Comparison of ENCODE assay signal across 8 cellular contexts in the genomic region with DNA sequence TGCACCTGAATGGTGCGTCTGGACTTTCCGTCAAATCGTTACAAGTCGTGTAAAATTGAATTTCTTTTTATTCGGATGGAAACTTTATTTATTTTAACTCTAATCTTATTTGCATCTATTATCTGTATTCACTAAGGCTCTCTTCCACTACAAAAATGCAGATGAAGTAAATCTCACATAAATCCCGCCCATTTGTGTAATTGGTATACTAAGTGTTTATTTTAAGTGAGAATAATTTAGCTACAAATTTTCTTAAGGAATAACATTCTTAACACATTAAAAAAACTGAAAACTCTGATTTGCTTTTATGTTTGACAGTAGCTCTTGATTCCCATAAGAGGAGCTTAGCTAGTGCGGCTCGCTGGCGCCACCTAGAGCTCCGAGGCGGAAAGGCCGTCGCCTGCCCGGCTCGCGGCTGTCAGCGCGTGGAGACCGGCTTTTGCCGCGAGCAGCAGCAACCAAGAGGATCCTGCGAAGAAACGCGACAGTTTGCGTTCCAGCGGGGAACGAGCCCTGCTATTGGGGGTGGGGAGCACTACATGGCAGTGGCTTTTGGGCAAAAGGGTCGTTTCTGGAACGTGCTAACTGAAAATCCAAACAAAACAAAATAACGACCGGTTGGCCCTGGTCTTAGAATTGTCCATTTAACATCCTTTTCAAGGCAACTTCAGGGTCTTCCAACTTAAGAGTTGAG. TPM values are rescaled to one million over a fixed set of nuclear protein-coding genes. Genes with fewer than 3 reads are reported as not detected.
DNase-seq lines count a peak whose midpoint lies in the region; ATAC-seq and TF ChIP-seq lines count a peak whose summit lies in the region.

No MANE protein-coding gene starts in this region.

- H4K20me1 ChIP-seq in MM.1S (ENCODE audit: insufficient read depth, low read length), result no peaks in the 10 kb centered on the region

- peaks cover 46% of the 10 kb centered on the region for H3K27me3 ChIP-seq in MM.1S (replicated peaks; ENCODE audit: insufficient read depth, low read length)
- H3K27me3 ChIP-seq in adrenal gland, result peaks cover 86% of the 10 kb centered on the region
- H3K27me3 ChIP-seq in left ventricle myocardium inferior (ENCODE audit: low read depth), result peaks cover 96% of the 10 kb centered on the region

- H3K4me1 ChIP-seq in MM.1S (ENCODE audit: low read length), result peaks cover 7% of the 10 kb centered on the region
- peaks cover 6 to 35% of the 10 kb centered on the region in 2 donors for H3K4me1 ChIP-seq in adrenal gland (replicated peaks in 1 of 2)
- H3K4me1 ChIP-seq in left ventricle myocardium inferior, result peaks cover 55% of the 10 kb centered on the region

- peak overlapping the region; percentile 100 for H3K4me2 ChIP-seq in MM.1S (ENCODE audit: low read depth, low read length)

- H3K9me3 ChIP-seq in MM.1S (replicated peaks; ENCODE audit: insufficient read depth, low read length), result no peaks in the 10 kb centered on the region
- peaks cover 0 to 5% (median 0%) of the 10 kb centered on the region in 3 donors for H3K9me3 ChIP-seq in adrenal gland (replicated peaks in 1 of 3)
- no peaks in the 10 kb centered on the region for H3K9me3 ChIP-seq in left ventricle myocardium inferior (replicated peaks)

- H3F3A ChIP-seq in MM.1S (ENCODE audit: insufficient read depth, low read length), result peaks cover 17% of the 10 kb centered on the region

- intact Hi-C loops in adrenal gland (cut with DNase I) (loop anchor here (5.0 to 10.0 kb wide), 4 partner anchors 187 to 947 kb away; no protein-coding TSS in a partner anchor), left ventricle myocardium inferior (cut with micrococcal nuclease) (no loop called here)

- H3K9ac ChIP-seq in MM.1S (ENCODE audit: low read length), result no peak overlapping the region

- no peaks in the 10 kb centered on the region for H3K79me2 ChIP-seq in MM.1S (ENCODE audit: low read length)

- H3K9me2 ChIP-seq in MM.1S (replicated peaks; ENCODE audit: insufficient read depth, low read length), result no peaks in the 10 kb centered on the region

- peak overlapping the region; percentile 63 for H2AFZ ChIP-seq in MM.1S (ENCODE audit: low read length)

- TF ChIP-seq CTCF in MM.1S (IDR thresholded peaks at IDR 0.05; ENCODE audit: low read length) (peak; percentile 98), adrenal gland (IDR thresholded peaks at IDR 0.05) (peak; percentile 88 to 99 (median 93)), left ventricle myocardium inferior (IDR thresholded peaks at IDR 0.05; ENCODE audit: borderline replicate concordance) (peak; percentile 98)

- peak; percentile 69 for DNase-seq in COLO829 (ENCODE audit: low spot score)
- DNase-seq in MM.1S, result peak; percentile 89
- DNase-seq in T-helper 1 cell, result peak; percentile 63 to 86 (median 81)
- DNase-seq in adrenal gland, result peak; percentile 74 to 95 (median 87)
- peak; percentile 87 for DNase-seq in left ventricle myocardium inferior
- DNase-seq in retina, result peak; percentile 97
- DNase-seq in GM19240 (ENCODE audit: insufficient read length, low spot score), result no peak

- H3K27ac ChIP-seq in MM.1S (ENCODE audit: low read length) (no peak overlapping the region), adrenal gland (no peak overlapping the region), left ventricle myocardium inferior (replicated peaks) (no peak overlapping the region)

- 1 to 2% (median 1%) methylated on average over 30 to 31 of the region's 31 CpGs for WGBS in adrenal gland, 4 donors

- no peak for TF ChIP-seq POLR2A in adrenal gland (IDR thresholded peaks at IDR 0.05)

- ATAC-seq in GM21515 (IDR thresholded peaks at IDR 0.05; ENCODE audit: unreplicated experiment), result peak; percentile 50

- H3K36me3 ChIP-seq in MM.1S (replicated peaks; ENCODE audit: insufficient read depth, low read length) (no peaks in the 10 kb centered on the region), adrenal gland (replicated peaks in 1 of 2) (no peaks in the 10 kb centered on the region), left ventricle myocardium inferior (no peaks in the 10 kb centered on the region)

- H3K4me3 ChIP-seq in MM.1S (ENCODE audit: low read length), result peak overlapping the region; percentile 61
- no peak overlapping the region for H3K4me3 ChIP-seq in adrenal gland
- H3K4me3 ChIP-seq in left ventricle myocardium inferior, result peak overlapping the region; percentile 33

RNA-seq across cellular contexts. Expression of a gene that starts 6.7 kb away (rescaled TPM):
- total RNA-seq in adrenal gland (not detected), left ventricle myocardium inferior (not detected)
- polyA plus RNA-seq in adrenal gland, result not detected

RNA-seq across cellular contexts. Expression of a gene that starts 54.1 kb away (rescaled TPM):
- total RNA-seq in adrenal gland (10 to 100 TPM; 17.6 to 60.6 (median 29.8) TPM), left ventricle myocardium inferior (47.6 TPM)
- 10 to 100 TPM in 2 of 3 donors, 1 to 10 TPM in 1; 8.8 to 55.4 (median 19.7) TPM for polyA plus RNA-seq in adrenal gland

Comparison
In these comparisons a context has a peak if more than half of its experiments do, and no peak if none do; other contexts are left out.
1. H3K4me3 ChIP-seq: peak in MM.1S (single experiment) and left ventricle myocardium inferior (single experiment); none in adrenal gland (0 of 4).
2. Peak in every context shown above with its lines, with median percentiles within 50 percentile points of each other: CTCF ChIP-seq.